ENCODE assay signal across 15 cellular contexts in genomic region chr6:25038992-25039391, GRCh38.
DNase-seq lines count a peak whose midpoint lies in the region; ATAC-seq and TF ChIP-seq lines count a peak whose summit lies in the region.
"Had no signal": no experiment of that assay in that cellular context is flagged by ENCODE, and none has a peak within 500 bp of the region (broad histone marks: within the 10 kb centered on the region; RNA-seq: fewer than 3 reads in every experiment).

No MANE protein-coding gene starts in this region.

- H3K36me3 Mint-ChIP-seq in stimulated activated naive CD8-positive, alpha-beta T cell treated with anti-CD3 and anti-CD28 coated beads, Interleukin-15, Interleukin-2, amounts not matched to agents 100 ng/mL and 50 ng/mL, for 24 hours (ENCODE audit: low read depth) = no peaks in the 10 kb centered on the region
- peaks cover 10% of the 10 kb centered on the region for H3K36me3 Mint-ChIP-seq in activated naive CD8-positive, alpha-beta T cell treated with anti-CD3 and anti-CD28 coated beads, Interleukin-2, amount 10 ng/mL, durations not matched to agents 7 days and 5 days

- H3K79me2 ChIP-seq in OCI-LY1 (ENCODE audit: insufficient read depth, low read length) = peaks cover 47% of the 10 kb centered on the region

- H3K27ac Mint-ChIP-seq in stimulated activated naive CD8-positive, alpha-beta T cell treated with anti-CD3 and anti-CD28 coated beads, Interleukin-15, Interleukin-2, amounts not matched to agents 100 ng/mL and 50 ng/mL, for 24 hours = peak overlapping the region; percentile 18
- peak overlapping the region; percentile 67 for H3K27ac Mint-ChIP-seq in activated naive CD8-positive, alpha-beta T cell treated with anti-CD3 and anti-CD28 coated beads, Interleukin-2, amount 10 ng/mL, durations not matched to agents 7 days and 5 days

- H4K20me1 ChIP-seq in OCI-LY1 (ENCODE audit: insufficient read depth, low read length) = no peaks in the 10 kb centered on the region

- peaks cover 8% of the 10 kb centered on the region for H3K36me3 ChIP-seq in OCI-LY1 (ENCODE audit: insufficient read depth, low read length)
- H3K36me3 ChIP-seq in suprapubic skin = no peaks in the 10 kb centered on the region
- H3K36me3 ChIP-seq: colonic mucosa, sigmoid colon had no signal

- no peak for TF ChIP-seq POLR2A in suprapubic skin (IDR thresholded peaks at IDR 0.05)

- WGBS in suprapubic skin = 72% methylated on average over 6 of the region's 6 CpGs

- peak overlapping the region; percentile 84 for H3K4me3 ChIP-seq in OCI-LY1 (ENCODE audit: low read depth, low read length, poor library complexity, severe bottlenecking)
- H3K4me3 ChIP-seq in suprapubic skin = no peak overlapping the region
- H3K4me3 ChIP-seq: colonic mucosa, sigmoid colon had no signal

- peaks cover 5% of the 10 kb centered on the region; the same call in 1 of the 2 replicates for H3F3A ChIP-seq in OCI-LY1 (ENCODE audit: insufficient read depth, low read length)

- H3K27ac ChIP-seq in OCI-LY1 (ENCODE audit: low read depth, low read length, poor library complexity, severe bottlenecking) (peak overlapping the region; percentile 59), suprapubic skin (no peak overlapping the region)
- H3K27ac ChIP-seq: colonic mucosa, sigmoid colon had no signal

- peaks cover 86% of the 10 kb centered on the region for H3K4me1 Mint-ChIP-seq in stimulated activated naive CD8-positive, alpha-beta T cell treated with anti-CD3 and anti-CD28 coated beads, Interleukin-15, Interleukin-2, amounts not matched to agents 100 ng/mL and 50 ng/mL, for 24 hours (ENCODE audit: low read depth)
- peaks cover 74% of the 10 kb centered on the region for H3K4me1 Mint-ChIP-seq in activated naive CD8-positive, alpha-beta T cell treated with anti-CD3 and anti-CD28 coated beads, Interleukin-2, amount 10 ng/mL, durations not matched to agents 7 days and 5 days

- H3K4me1 ChIP-seq in OCI-LY1 (ENCODE audit: insufficient read depth, low read length, severe bottlenecking) = peaks cover 87% of the 10 kb centered on the region
- H3K4me1 ChIP-seq in suprapubic skin = no peaks in the 10 kb centered on the region
- H3K4me1 ChIP-seq: colonic mucosa had no signal

- no peak for TF ChIP-seq EP300 in suprapubic skin (IDR thresholded peaks at IDR 0.05)

- POLR2A ChIA-PET in activated naive CD8-positive, alpha-beta T cell treated with anti-CD3 and anti-CD28 coated beads, Interleukin-2, amount 10 ng/mL, durations not matched to agents 7 days and 5 days (lab: Charles Lee) = interaction anchor here (1.2 to 1.4 kb wide), 2 partner anchors 10 to 11 kb away, joined by 3 to 4 read pairs; no protein-coding TSS in a partner anchor

- no peaks in the 10 kb centered on the region for H3K9me3 ChIP-seq in OCI-LY1 (ENCODE audit: low read length)
- H3K9me3 ChIP-seq in suprapubic skin = no peaks in the 10 kb centered on the region
- H3K9me3 ChIP-seq: colonic mucosa, sigmoid colon had no signal

- ATAC-seq in stimulated activated naive CD8-positive, alpha-beta T cell treated with anti-CD3 and anti-CD28 coated beads, Interleukin-15, Interleukin-2, amounts not matched to agents 100 U/mL and 50 U/mL, for 24 hours = no peak
- ATAC-seq in activated naive CD8-positive, alpha-beta T cell treated with anti-CD3 and anti-CD28 coated beads, Interleukin-2, amount 10 ng/mL, durations not matched to agents 7 days and 5 days (ENCODE audit: low read depth) = no peak
- ATAC-seq in HG03469 (IDR thresholded peaks at IDR 0.05; ENCODE audit: unreplicated experiment) (no peak), HG03521 (IDR thresholded peaks at IDR 0.05; ENCODE audit: unreplicated experiment) (no peak)

- H3K9me3 Mint-ChIP-seq in stimulated activated naive CD8-positive, alpha-beta T cell treated with anti-CD3 and anti-CD28 coated beads, Interleukin-15, Interleukin-2, amounts not matched to agents 100 ng/mL and 50 ng/mL, for 24 hours = no peaks in the 10 kb centered on the region
- no peaks in the 10 kb centered on the region for H3K9me3 Mint-ChIP-seq in activated naive CD8-positive, alpha-beta T cell treated with anti-CD3 and anti-CD28 coated beads, Interleukin-2, amount 10 ng/mL, durations not matched to agents 7 days and 5 days

- peak overlapping the region; percentile 93 for H3K4me2 ChIP-seq in OCI-LY1 (ENCODE audit: low read length)

- H2AFZ ChIP-seq in OCI-LY1 (ENCODE audit: low read length) = no peak overlapping the region

- H3K27me3 Mint-ChIP-seq in stimulated activated naive CD8-positive, alpha-beta T cell treated with anti-CD3 and anti-CD28 coated beads, Interleukin-15, Interleukin-2, amounts not matched to agents 100 ng/mL and 50 ng/mL, for 24 hours = no peaks in the 10 kb centered on the region
- H3K27me3 Mint-ChIP-seq in activated naive CD8-positive, alpha-beta T cell treated with anti-CD3 and anti-CD28 coated beads, Interleukin-2, amount 10 ng/mL, durations not matched to agents 7 days and 5 days = no peaks in the 10 kb centered on the region

- no peak for DNase-seq in stimulated activated naive CD8-positive, alpha-beta T cell treated with anti-CD3 and anti-CD28 coated beads, Interleukin-15, Interleukin-2, amounts not matched to agents 100 U/mL and 50 U/mL, for 24 hours
- DNase-seq in activated naive CD8-positive, alpha-beta T cell treated with anti-CD3 and anti-CD28 coated beads, Interleukin-2, amount 10 ng/mL, durations not matched to agents 7 days and 5 days = no peak
- no peak for DNase-seq in suprapubic skin (ENCODE audit: low spot score in 2 of 2)
- DNase-seq in NCI-H187 (lab: John Stamatoyannopoulos, UW) = no peak
- DNase-seq: anterior cingulate cortex; colonic mucosa; midbrain; NCI-H345; occipital lobe; sigmoid colon; stimulated activated CD4-positive, alpha-beta T cell treated with anti-CD3 and anti-CD28 coated beads, Interleukin-4, amount 100 ng/mL, for 4 hours had no signal

- H3K4me3 Mint-ChIP-seq in stimulated activated naive CD8-positive, alpha-beta T cell treated with anti-CD3 and anti-CD28 coated beads, Interleukin-15, Interleukin-2, amounts not matched to agents 100 ng/mL and 50 ng/mL, for 24 hours = peak overlapping the region; percentile 17
- peak overlapping the region; percentile 90 for H3K4me3 Mint-ChIP-seq in activated naive CD8-positive, alpha-beta T cell treated with anti-CD3 and anti-CD28 coated beads, Interleukin-2, amount 10 ng/mL, durations not matched to agents 7 days and 5 days

- no peaks in the 10 kb centered on the region for H3K9me2 ChIP-seq in OCI-LY1 (ENCODE audit: low read depth, low read length)

- H3K27me3 ChIP-seq in OCI-LY1 (ENCODE audit: insufficient read depth, low read length) (no peaks in the 10 kb centered on the region), suprapubic skin (no peaks in the 10 kb centered on the region)
- H3K27me3 ChIP-seq: colonic mucosa, sigmoid colon had no signal

- no peak overlapping the region; the same call in 1 of the 2 replicates for H3K9ac ChIP-seq in OCI-LY1 (ENCODE audit: low read length)

- TF ChIP-seq CTCF in OCI-LY1 (IDR thresholded peaks at IDR 0.05; ENCODE audit: low read length) = no peak
- TF ChIP-seq CTCF in suprapubic skin (IDR thresholded peaks at IDR 0.05) = no peak
